In the genomic region with DNA sequence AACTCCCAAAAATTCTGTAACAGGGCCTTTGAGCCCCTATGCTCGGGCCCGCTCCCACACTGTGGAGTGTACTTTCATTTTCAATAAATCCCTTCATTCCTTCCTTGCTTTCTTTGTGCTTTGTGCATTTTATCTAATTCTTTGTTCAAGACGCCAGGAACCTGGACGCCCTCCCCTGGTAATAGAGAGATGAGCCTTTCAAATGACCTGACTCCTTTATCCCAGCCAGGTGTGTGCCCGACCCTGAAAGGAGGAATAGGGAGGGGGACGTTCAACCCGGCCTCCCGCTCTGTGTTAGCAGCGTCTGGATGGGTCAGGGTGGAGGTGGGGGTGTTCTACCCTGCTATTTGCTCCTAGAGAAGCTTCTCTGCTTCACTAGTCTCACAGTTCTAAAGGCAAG, we compare ENCODE assay signal across 1 cellular context.
TF ChIP-seq lines count a peak whose summit lies in the region.

No MANE protein-coding gene starts in this region.

TF ChIP-seq in endothelial cell of umbilical vein, 7 proteins besides CTCF, POLR2A, EP300 and RAD21:
- TF ChIP-seq GATA2 (IDR thresholded peaks at IDR 0.05; ENCODE audit: insufficient read depth, insufficient read length, low read depth, low read length) (no peak), MYC (IDR thresholded peaks at IDR 0.05; ENCODE audit: low read depth, low read length) (no peak), JUN (IDR thresholded peaks at IDR 0.05; ENCODE audit: borderline replicate concordance, insufficient read depth, insufficient read length, low read depth) (no peak), MAX (IDR thresholded peaks at IDR 0.05; ENCODE audit: insufficient read depth, insufficient read length) (no peak), EZH2 (IDR thresholded peaks at IDR 0.05; ENCODE audit: borderline replicate concordance, low read depth, low read length, severe bottlenecking) (no peak), POLR2AphosphoS5 (IDR thresholded peaks at IDR 0.05; ENCODE audit: insufficient read depth, low read depth, low read length) (no peak), FOS (IDR thresholded peaks at IDR 0.05; ENCODE audit: borderline replicate concordance, insufficient read depth, low read length) (no peak)
